In the genomic region with DNA sequence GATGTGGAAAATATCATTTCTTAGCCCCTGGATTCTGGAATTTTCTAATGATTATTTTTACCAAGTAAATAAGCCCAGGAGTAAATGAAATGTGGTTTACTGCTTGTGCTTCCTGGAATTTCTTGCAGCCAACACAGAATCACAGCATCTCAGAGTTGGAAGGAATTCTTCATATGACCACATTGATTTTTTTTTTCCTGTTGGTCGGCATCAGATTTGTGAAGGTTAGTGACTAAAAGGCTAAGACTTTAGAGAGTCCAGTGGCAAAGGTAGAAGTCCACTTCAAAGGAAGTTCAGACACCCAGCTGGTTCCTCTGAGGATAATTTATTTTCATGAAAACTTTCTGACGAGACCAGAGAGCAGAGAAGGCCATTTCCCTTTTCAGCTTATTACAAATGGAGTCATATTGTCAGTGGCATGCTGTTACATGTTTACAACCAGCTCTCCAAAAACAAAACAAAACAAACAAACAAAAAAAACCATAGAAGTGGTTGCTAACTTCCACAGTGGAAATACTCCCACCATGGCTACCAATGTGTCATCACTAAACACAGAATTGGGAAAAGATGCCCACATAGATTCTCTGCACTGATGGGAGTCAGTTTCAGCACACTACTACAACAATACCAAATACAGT, we compare ENCODE assay signal across 27 cellular contexts.
DNase-seq lines count a peak whose midpoint lies in the region; ATAC-seq, FAIRE-seq and TF ChIP-seq lines count a peak whose summit lies in the region.
"Had no signal": no experiment of that assay in that cellular context is flagged by ENCODE, and none has a peak within 500 bp of the region (broad histone marks: within the 10 kb centered on the region; RNA-seq: fewer than 3 reads in every experiment).

No MANE protein-coding gene starts in this region.

- H3K4me3 Mint-ChIP-seq in Caco-2 (ENCODE audit: unreplicated experiment) = no peak overlapping the region
- H3K4me3 Mint-ChIP-seq: activated naive CD8-positive, alpha-beta T cell; naive thymus-derived CD4-positive, alpha-beta T cell; stimulated activated memory B cell treated with anti-CD40 and anti-IgM and Interleukin-4, amounts not matched to agents 10 μg/mL and 1 μg/mL and 100 μg/mL, for 72 hours; WTC11 had no signal

- H3K4me3 ChIP-seq in Caco-2 (ENCODE audit: low read depth, low read length) (no peak overlapping the region), K562 (no peak overlapping the region), ascending aorta (no peak overlapping the region), lower lobe of right lung (no peak overlapping the region)
- H3K4me3 ChIP-seq: body of pancreas had no signal

- BruUV-seq in Caco-2 (replicated peaks; lab: Mats Ljungman, UMichigan) (no TSS peak), K562 (replicated peaks; lab: Mats Ljungman, UMichigan) (no TSS peak)

- H3K27me3 ChIP-seq in Caco-2 (replicated peaks; ENCODE audit: control insufficient read depth, insufficient read depth, low read length) (no peaks in the 10 kb centered on the region), K562 (ENCODE audit: control insufficient read depth in 2 of 2, insufficient read depth in 2 of 2, low read length in 2 of 2) (no peaks in the 10 kb centered on the region), ascending aorta (no peaks in the 10 kb centered on the region), lower lobe of right lung (ENCODE audit: low read depth) (no peaks in the 10 kb centered on the region)
- H3K27me3 ChIP-seq: body of pancreas, foreskin keratinocyte had no signal

- POLR2A ChIA-PET in Caco-2 (lab: Charles Lee) = no interaction called here
- POLR2A ChIA-PET in K562 (lab: Yijun Ruan, JAX) = interaction anchor here (1.2 to 2.2 kb wide), 2 partner anchors 22 to 38 kb away, joined by 3 to 12 read pairs; no protein-coding TSS in a partner anchor

- H2AFZ ChIP-seq in K562 (ENCODE audit: low read depth, low read length) = peak overlapping the region; percentile 57

- no peak for DNase-seq in Caco-2
- peak; percentile 73 for DNase-seq in LoVo (ENCODE audit: low spot score)
- DNase-seq in K562 (ENCODE audit: extremely low read depth in 1 of 4, low spot score in 3 of 4) = no peak
- peak; percentile 84 for DNase-seq in renal cortical epithelial cell (ENCODE audit: low read depth)
- DNase-seq in ascending aorta (ENCODE audit: low spot score in 2 of 2) = no peak
- no peak for DNase-seq in NCI-H345 treated with DMSO at 0.1 percent for 48 hours (lab: John Stamatoyannopoulos, UW; ENCODE audit: unreplicated experiment)
- DNase-seq in lower lobe of right lung = no peak
- DNase-seq: ACHN; body of pancreas; C1 segment of cervical spinal cord; effector CD4-positive, alpha-beta T cell; foreskin keratinocyte; Karpas-422; naive thymus-derived CD4-positive, alpha-beta T cell; NCI-H1092; NCI-H187 treated with DMSO at 0.1 percent for 48 hours; NCI-H82; occipital lobe; PC-3; SHP77; T1000 had no signal

- H3K27ac Mint-ChIP-seq in Caco-2 (ENCODE audit: unreplicated experiment) = peak overlapping the region; percentile 69
- H3K27ac Mint-ChIP-seq: activated naive CD8-positive, alpha-beta T cell; activated T-helper 2 cell treated with anti-CD3 and anti-CD28 coated beads, Interferon-gamma antibody, Interleukin-2, Interleukin-4, amounts not matched to agents 10 μg/mL and 5 μg/mL and 100 μg/mL, durations not matched to agents 14 hours and 24 hours and 36 hours; naive thymus-derived CD4-positive, alpha-beta T cell; stimulated activated memory B cell treated with anti-CD40 and anti-IgM and Interleukin-4, amounts not matched to agents 10 μg/mL and 1 μg/mL and 100 μg/mL, for 72 hours; WTC11 had no signal

- FAIRE-seq in K562 (lab: Jason Lieb, UNC) = no peak
- FAIRE-seq: D721Med had no signal

- H3K4me1 Mint-ChIP-seq in Caco-2 (ENCODE audit: low read depth, unreplicated experiment) = peaks cover 29% of the 10 kb centered on the region
- H3K4me1 Mint-ChIP-seq: stimulated activated memory B cell treated with anti-CD40 and anti-IgM and Interleukin-4, amounts not matched to agents 10 μg/mL and 1 μg/mL and 100 μg/mL, for 72 hours had no signal

- H3K4me2 ChIP-seq in K562 (ENCODE audit: insufficient read depth, low read length) = peak overlapping the region; percentile 59

- no peak for TF ChIP-seq POLR2A in K562 (conservative IDR thresholded peaks at IDR 0.05)

- H3K27me3 Mint-ChIP-seq in Caco-2 (ENCODE audit: insufficient read depth, unreplicated experiment) = no peaks in the 10 kb centered on the region
- H3K27me3 Mint-ChIP-seq: stimulated activated memory B cell treated with anti-CD40 and anti-IgM and Interleukin-4, amounts not matched to agents 10 μg/mL and 1 μg/mL and 100 μg/mL, for 72 hours had no signal

- H3K36me3 ChIP-seq in Caco-2 (ENCODE audit: control insufficient read depth, insufficient read depth, low read length) (no peaks in the 10 kb centered on the region), K562 (ENCODE audit: control insufficient read depth, insufficient read depth, low read length) (no peaks in the 10 kb centered on the region), ascending aorta (no peaks in the 10 kb centered on the region), lower lobe of right lung (no peaks in the 10 kb centered on the region)

- no peaks in the 10 kb centered on the region for H3K9me3 Mint-ChIP-seq in Caco-2 (ENCODE audit: unreplicated experiment)
- H3K9me3 Mint-ChIP-seq: activated T-helper 2 cell treated with anti-CD3 and anti-CD28 coated beads, Interferon-gamma antibody, Interleukin-2, Interleukin-4, amounts not matched to agents 10 μg/mL and 5 μg/mL and 100 μg/mL, durations not matched to agents 14 hours and 24 hours and 36 hours; stimulated activated memory B cell treated with anti-CD40 and anti-IgM and Interleukin-4, amounts not matched to agents 10 μg/mL and 1 μg/mL and 100 μg/mL, for 72 hours had no signal

- TF ChIP-seq EP300 in K562 (IDR thresholded peaks at IDR 0.05; ENCODE audit: low read length) = no peak

- no peaks in the 10 kb centered on the region for H4K20me1 ChIP-seq in K562 (replicated peaks; ENCODE audit: control insufficient read depth, insufficient read depth, low read length)

- H3K9ac ChIP-seq in K562 (ENCODE audit: insufficient read depth in 1 of 2, low read depth in 2 of 2, low read length in 2 of 2) = peak overlapping the region in 1 of 2 experiments; percentile 57; a peak in 2 of 4 replicates

- CTCF ChIA-PET in Caco-2 (lab: Charles Lee) = no interaction called here
- CTCF ChIA-PET in K562 (lab: Yijun Ruan, JAX; ENCODE audit: low intra/inter-chr PET ratio) = no interaction called here

- H3K36me3 Mint-ChIP-seq in Caco-2 (ENCODE audit: insufficient read depth, unreplicated experiment) = no peaks in the 10 kb centered on the region
- H3K36me3 Mint-ChIP-seq: activated naive CD8-positive, alpha-beta T cell; naive thymus-derived CD4-positive, alpha-beta T cell; stimulated activated memory B cell treated with anti-CD40 and anti-IgM and Interleukin-4, amounts not matched to agents 10 μg/mL and 1 μg/mL and 100 μg/mL, for 72 hours had no signal

- in situ Hi-C loops in K562 (cut with MboI) = no loop called here

- H3K9me3 ChIP-seq in Caco-2 (no peaks in the 10 kb centered on the region), K562 (replicated peaks; ENCODE audit: control insufficient read depth, insufficient read depth, low read depth, low read length) (no peaks in the 10 kb centered on the region), ascending aorta (no peaks in the 10 kb centered on the region), lower lobe of right lung (no peaks in the 10 kb centered on the region)
- H3K9me3 ChIP-seq: body of pancreas had no signal

- H3K9me1 ChIP-seq in K562 (ENCODE audit: control insufficient read depth, insufficient read depth, low read length) = no peaks in the 10 kb centered on the region

- intact Hi-C loops in Caco-2 (cut with micrococcal nuclease; ENCODE audit: unreplicated experiment) = loop anchor here (10.0 kb wide), 1 partner anchor 81 kb away; the partner anchor contains the start of gene CDC42BPA
- intact Hi-C loops in K562 (cut with micrococcal nuclease) = loop anchor here (1.0 to 2.0 kb wide), 4 partner anchors 16 to 77 kb away; partner anchors contain the start of gene CDC42BPA
- intact Hi-C loops in ascending aorta (cut with DNase I) = no loop called here
- intact Hi-C loops in lower lobe of right lung (cut with DNase I) = no loop called here

- 26% methylated on average over 2 of the region's 2 CpGs for WGBS in K562 (ENCODE audit: insufficient coverage, low coverage, missing lambda C conversion rate)

- peak overlapping the region; percentile 87 for H3K27ac ChIP-seq in K562 (ENCODE audit: extremely low read depth, low read depth, low read length)
- no peak overlapping the region for H3K27ac ChIP-seq in ascending aorta
- H3K27ac ChIP-seq in lower lobe of right lung = no peak overlapping the region
- H3K27ac ChIP-seq: body of pancreas, foreskin keratinocyte had no signal

- TF ChIP-seq RAD21 in K562 (CRISPR knock-in tag; conservative IDR thresholded peaks at IDR 0.05 in 1 of 2, IDR thresholded peaks at IDR 0.05 in 1 of 2) = no peak

- no peak for TF ChIP-seq CTCF in Caco-2 (IDR thresholded peaks at IDR 0.05; ENCODE audit: insufficient read depth in 1 of 2, low read depth in 1 of 2, low read length in 1 of 2, severe bottlenecking in 1 of 2, unreplicated experiment in 1 of 2)
- TF ChIP-seq CTCF in K562 (IDR thresholded peaks at IDR 0.05 in 2 of 3, conservative IDR thresholded peaks at IDR 0.05 in 1 of 3; ENCODE audit: insufficient read depth in 2 of 3, low read depth in 1 of 3, low read length in 3 of 3) = no peak
- no peak for TF ChIP-seq CTCF in ascending aorta (IDR thresholded peaks at IDR 0.05)
- TF ChIP-seq CTCF in lower lobe of right lung (IDR thresholded peaks at IDR 0.05) = no peak

- no peaks in the 10 kb centered on the region for H3K79me2 ChIP-seq in K562 (ENCODE audit: control insufficient read depth, insufficient read depth, low read length)

- ATAC-seq in K562 (no peak), HG02678 (IDR thresholded peaks at IDR 0.05; ENCODE audit: unreplicated experiment) (no peak), lower lobe of right lung (no peak)
- ATAC-seq: body of pancreas; foreskin keratinocyte; naive thymus-derived CD4-positive, alpha-beta T cell; PC-3; stimulated activated memory B cell treated with anti-CD40 and anti-IgM and Interleukin-4, amounts not matched to agents 10 μg/mL and 1 μg/mL and 100 μg/mL, for 72 hours; WTC11 had no signal

- peaks cover 46% of the 10 kb centered on the region for H3K4me1 ChIP-seq in Caco-2
- peaks cover 34 to 48% of the 10 kb centered on the region in 2 experiments for H3K4me1 ChIP-seq in K562 (replicated peaks in 1 of 2; ENCODE audit: control insufficient read depth in 2 of 2, insufficient read depth in 2 of 2, low read length in 2 of 2)
- no peaks in the 10 kb centered on the region for H3K4me1 ChIP-seq in ascending aorta
- no peaks in the 10 kb centered on the region for H3K4me1 ChIP-seq in lower lobe of right lung
- H3K4me1 ChIP-seq: body of pancreas, foreskin keratinocyte had no signal

TF ChIP-seq in K562, 482 proteins besides CTCF, POLR2A, EP300 and RAD21 (continues in another document):
- peak; percentile 17; the same call in 1 of the 2 replicates for TF ChIP-seq ZNF668 (CRISPR knock-in tag; IDR thresholded peaks at IDR 0.05)

Comparison
In these comparisons a context has a peak if more than half of its experiments do, and no peak if none do; other contexts are left out.
1. DNase-seq: peak in LoVo (single experiment) and renal cortical epithelial cell (single experiment); none in Caco-2 (0 of 2), K562 (0 of 4), ascending aorta (0 of 2), NCI-H345 treated with DMSO at 0.1 percent for 48 hours (single experiment) and lower lobe of right lung (single experiment).
2. intact Hi-C loops: an anchor here in Caco-2 (10.0 kb wide) and K562 (1.0 to 2.0 kb wide); none called in ascending aorta and lower lobe of right lung.